ENCODE assay signal across 13 cellular contexts in the genomic region with DNA sequence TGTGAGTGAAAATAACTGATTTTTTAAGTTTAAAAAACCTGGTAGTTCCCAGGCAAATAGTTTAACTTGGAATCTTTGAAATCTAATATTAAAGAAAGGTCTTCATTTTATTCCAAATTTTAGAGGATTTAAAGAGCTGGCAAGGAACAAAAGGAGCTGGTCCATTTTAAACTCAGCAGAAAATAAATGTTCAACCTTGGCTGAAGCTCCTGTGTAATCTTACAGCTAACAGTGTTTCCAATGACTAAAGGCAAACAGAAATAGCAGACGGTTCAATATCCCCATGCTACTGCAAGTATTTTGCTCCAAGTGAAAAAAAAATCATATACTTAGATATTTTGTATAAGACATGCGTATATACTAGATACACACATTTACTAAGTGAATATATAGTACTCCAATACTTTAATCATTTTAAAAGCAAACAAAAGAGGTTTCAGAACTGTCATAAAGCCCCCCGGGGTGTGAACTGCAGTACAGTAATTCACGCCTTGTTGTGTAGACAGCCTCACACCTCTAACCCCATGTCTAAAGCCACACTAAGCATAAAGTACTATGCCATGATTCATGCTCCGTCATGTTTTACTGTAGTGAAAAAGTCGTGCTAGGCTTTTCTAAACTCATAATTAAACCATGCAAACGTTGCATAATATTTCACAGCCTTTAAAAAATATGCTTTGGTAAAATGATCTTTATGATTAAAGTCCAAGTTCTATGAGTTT.
DNase-seq lines count a peak whose midpoint lies in the region; ATAC-seq and TF ChIP-seq lines count a peak whose summit lies in the region.
"Had no signal": no experiment of that assay in that cellular context is flagged by ENCODE, and none has a peak within 500 bp of the region (broad histone marks: within the 10 kb centered on the region; RNA-seq: fewer than 3 reads in every experiment).

No MANE protein-coding gene starts in this region.

- H3K36me3 ChIP-seq in smooth muscle cell (ENCODE audit: low read depth), result peaks cover 12% of the 10 kb centered on the region

- H3F3A ChIP-seq in smooth muscle cell (ENCODE audit: low read depth), result peaks cover 53% of the 10 kb centered on the region

- H3K27ac Mint-ChIP-seq in immature natural killer cell, result peak overlapping the region; percentile 76 to 87 (median 78)
- no peak overlapping the region for H3K27ac Mint-ChIP-seq in activated T-helper 17 cell treated with anti-CD3 and anti-CD28 coated beads, Interleukin-2, amount 50 U/mL, for 72 hours

- peaks cover 12% of the 10 kb centered on the region for H3K4me1 ChIP-seq in smooth muscle cell (ENCODE audit: low read depth)

- peaks cover 43% of the 10 kb centered on the region for H3K79me2 ChIP-seq in smooth muscle cell (ENCODE audit: low read depth)

- peaks cover 92% of the 10 kb centered on the region for H4K20me1 ChIP-seq in smooth muscle cell (ENCODE audit: low read depth)

- TF ChIP-seq CTCF in astrocyte of the spinal cord (IDR thresholded peaks at IDR 0.05; ENCODE audit: low read depth, low read length), result no peak
- TF ChIP-seq CTCF in smooth muscle cell (IDR thresholded peaks at IDR 0.05; ENCODE audit: borderline replicate concordance, insufficient read depth, poor library complexity, severe bottlenecking), result no peak

- no peak overlapping the region for H3K4me2 ChIP-seq in smooth muscle cell

- H2AFZ ChIP-seq in smooth muscle cell (ENCODE audit: low read depth), result no peak overlapping the region

- no peak for DNase-seq in activated CD4-positive, CD25-positive, alpha-beta regulatory T cell treated with anti-CD3 and anti-CD28 coated beads, Interleukin-2, amount 50 U/mL, for 72 hours
- DNase-seq in astrocyte of the spinal cord (ENCODE audit: low read depth, low spot score) (peak; percentile 65), immature natural killer cell (peak; percentile 62 to 71 (median 63)), smooth muscle cell (lab: John Stamatoyannopoulos, UW; ENCODE audit: unreplicated experiment) (no peak), NOMO-1 treated with dmso at 0.1 percent for 144 hours (lab: John Stamatoyannopoulos, UW; ENCODE audit: unreplicated experiment) (no peak)
- DNase-seq: central memory CD4-positive, alpha-beta T cell; DMS 273 treated with DMSO at 0.1 percent for 48 hours had no signal

- peaks cover 20 to 32% (median 24%) of the 10 kb centered on the region in 3 donors for H3K36me3 Mint-ChIP-seq in immature natural killer cell
- peaks cover 100% of the 10 kb centered on the region for H3K36me3 Mint-ChIP-seq in activated T-helper 17 cell treated with anti-CD3 and anti-CD28 coated beads, Interleukin-2, amount 50 U/mL, for 72 hours (ENCODE audit: low read depth)

- H3K27me3 Mint-ChIP-seq in immature natural killer cell (ENCODE audit: low read depth in 3 of 3), result peaks cover 0 to 5% (median 2%) of the 10 kb centered on the region in 3 donors
- H3K27me3 Mint-ChIP-seq in activated T-helper 17 cell treated with anti-CD3 and anti-CD28 coated beads, Interleukin-2, amount 50 U/mL, for 72 hours, result no peaks in the 10 kb centered on the region

- H3K9me3 Mint-ChIP-seq in immature natural killer cell, result no peaks in the 10 kb centered on the region
- H3K9me3 Mint-ChIP-seq in activated T-helper 17 cell treated with anti-CD3 and anti-CD28 coated beads, Interleukin-2, amount 50 U/mL, for 72 hours, result no peaks in the 10 kb centered on the region

- peaks cover 3% of the 10 kb centered on the region for H3K9me3 ChIP-seq in smooth muscle cell (replicated peaks; ENCODE audit: low read depth)

- H3K27ac ChIP-seq in smooth muscle cell (ENCODE audit: low read depth), result peak overlapping the region; percentile 88
- H3K27ac ChIP-seq: esophagus muscularis mucosa had no signal

- H3K27me3 ChIP-seq in smooth muscle cell (ENCODE audit: low read depth), result no peaks in the 10 kb centered on the region
- H3K27me3 ChIP-seq: esophagus muscularis mucosa had no signal

- in situ Hi-C loops in astrocyte of the spinal cord (cut with HindIII; ENCODE audit: low sequenced_read_pairs), result no loop called here

- WGBS in smooth muscle cell (ENCODE audit: low lambda C conversion rate), result 43% methylated on average over 7 of the region's 7 CpGs

- peak; percentile 60 to 73 for ATAC-seq in activated CD4-positive, CD25-positive, alpha-beta regulatory T cell treated with anti-CD3 and anti-CD28 coated beads, Interleukin-2, amount 50 U/mL, for 24 hours
- ATAC-seq in HG03521 (IDR thresholded peaks at IDR 0.05; ENCODE audit: unreplicated experiment), result no peak
- ATAC-seq in activated T-helper 17 cell treated with anti-CD3 and anti-CD28 coated beads, Interleukin-2, amount 50 U/mL, for 72 hours (replicated peaks), result no peak

- peak overlapping the region in 4 of 5 donors; percentile 13 to 62 (median 52) for H3K4me3 Mint-ChIP-seq in immature natural killer cell
- no peak overlapping the region for H3K4me3 Mint-ChIP-seq in activated T-helper 17 cell treated with anti-CD3 and anti-CD28 coated beads, Interleukin-2, amount 50 U/mL, for 72 hours
- H3K4me3 Mint-ChIP-seq: neural crest cell had no signal

- no peak overlapping the region for H3K4me3 ChIP-seq in astrocyte of the spinal cord (ENCODE audit: low read depth, low read length)
- H3K4me3 ChIP-seq in smooth muscle cell, result no peak overlapping the region
- H3K4me3 ChIP-seq: esophagus muscularis mucosa, skin epidermis had no signal

- H3K4me1 Mint-ChIP-seq in immature natural killer cell, result peaks cover 48 to 59% of the 10 kb centered on the region in 2 donors
- H3K4me1 Mint-ChIP-seq in activated T-helper 17 cell treated with anti-CD3 and anti-CD28 coated beads, Interleukin-2, amount 50 U/mL, for 72 hours, result peaks cover 20% of the 10 kb centered on the region
- H3K4me1 Mint-ChIP-seq: neural crest cell had no signal

- no peak overlapping the region for H3K9ac ChIP-seq in smooth muscle cell (ENCODE audit: low read depth)

Comparison
In these comparisons a context has a peak if more than half of its experiments do, and no peak if none do; other contexts are left out.
1. ATAC-seq: peak in activated CD4-positive, CD25-positive, alpha-beta regulatory T cell treated with anti-CD3 and anti-CD28 coated beads, Interleukin-2, amount 50 U/mL, for 24 hours (2 of 2); none in HG03521 (single experiment) and activated T-helper 17 cell treated with anti-CD3 and anti-CD28 coated beads, Interleukin-2, amount 50 U/mL, for 72 hours (single experiment).
2. DNase-seq: peak in astrocyte of the spinal cord (single experiment) and immature natural killer cell (3 of 3); none in activated CD4-positive, CD25-positive, alpha-beta regulatory T cell treated with anti-CD3 and anti-CD28 coated beads, Interleukin-2, amount 50 U/mL, for 72 hours (single experiment), smooth muscle cell (single experiment) and NOMO-1 treated with dmso at 0.1 percent for 144 hours (single experiment).